ENCODE assay signal across 1 cellular context in the genomic region with DNA sequence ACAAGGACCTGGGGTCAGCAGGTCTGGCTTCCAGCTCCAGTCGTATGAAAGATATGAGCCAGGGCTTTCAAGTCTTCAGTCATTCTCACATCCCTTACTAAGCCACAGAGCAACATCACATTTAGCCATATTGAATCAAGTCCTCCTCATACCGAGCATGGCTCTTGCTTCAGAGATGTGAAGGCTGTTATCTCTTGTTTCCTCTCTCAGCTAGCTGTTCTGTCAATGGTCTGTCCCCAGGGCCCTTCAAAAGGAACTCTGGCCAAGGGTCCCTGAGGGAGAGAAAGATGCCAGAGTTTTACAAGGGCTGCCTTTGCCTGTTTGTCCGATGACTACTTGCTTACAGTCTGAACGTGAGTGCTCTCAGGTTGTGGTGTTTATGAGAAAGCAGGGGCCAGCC.
TF ChIP-seq lines count a peak whose summit lies in the region.

No MANE protein-coding gene starts in this region.

TF ChIP-seq in WTC11, 78 proteins besides CTCF, POLR2A, EP300 and RAD21 (continued from another document):
- TF ChIP-seq, protein P1, sequence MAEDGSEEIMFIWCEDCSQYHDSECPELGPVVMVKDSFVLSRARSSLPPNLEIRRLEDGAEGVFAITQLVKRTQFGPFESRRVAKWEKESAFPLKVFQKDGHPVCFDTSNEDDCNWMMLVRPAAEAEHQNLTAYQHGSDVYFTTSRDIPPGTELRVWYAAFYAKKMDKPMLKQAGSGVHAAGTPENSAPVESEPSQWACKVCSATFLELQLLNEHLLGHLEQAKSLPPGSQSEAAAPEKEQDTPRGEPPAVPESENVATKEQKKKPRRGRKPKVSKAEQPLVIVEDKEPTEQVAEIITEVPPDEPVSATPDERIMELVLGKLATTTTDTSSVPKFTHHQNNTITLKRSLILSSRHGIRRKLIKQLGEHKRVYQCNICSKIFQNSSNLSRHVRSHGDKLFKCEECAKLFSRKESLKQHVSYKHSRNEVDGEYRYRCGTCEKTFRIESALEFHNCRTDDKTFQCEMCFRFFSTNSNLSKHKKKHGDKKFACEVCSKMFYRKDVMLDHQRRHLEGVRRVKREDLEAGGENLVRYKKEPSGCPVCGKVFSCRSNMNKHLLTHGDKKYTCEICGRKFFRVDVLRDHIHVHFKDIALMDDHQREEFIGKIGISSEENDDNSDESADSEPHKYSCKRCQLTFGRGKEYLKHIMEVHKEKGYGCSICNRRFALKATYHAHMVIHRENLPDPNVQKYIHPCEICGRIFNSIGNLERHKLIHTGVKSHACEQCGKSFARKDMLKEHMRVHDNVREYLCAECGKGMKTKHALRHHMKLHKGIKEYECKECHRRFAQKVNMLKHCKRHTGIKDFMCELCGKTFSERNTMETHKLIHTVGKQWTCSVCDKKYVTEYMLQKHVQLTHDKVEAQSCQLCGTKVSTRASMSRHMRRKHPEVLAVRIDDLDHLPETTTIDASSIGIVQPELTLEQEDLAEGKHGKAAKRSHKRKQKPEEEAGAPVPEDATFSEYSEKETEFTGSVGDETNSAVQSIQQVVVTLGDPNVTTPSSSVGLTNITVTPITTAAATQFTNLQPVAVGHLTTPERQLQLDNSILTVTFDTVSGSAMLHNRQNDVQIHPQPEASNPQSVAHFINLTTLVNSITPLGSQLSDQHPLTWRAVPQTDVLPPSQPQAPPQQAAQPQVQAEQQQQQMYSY (CRISPR knock-in tag; IDR thresholded peaks at IDR 0.05), result no peak
- no peak for TF ChIP-seq IRF2 (CRISPR knock-in tag; IDR thresholded peaks at IDR 0.05; ENCODE audit: borderline replicate concordance, low read depth)
- TF ChIP-seq, protein P2, sequence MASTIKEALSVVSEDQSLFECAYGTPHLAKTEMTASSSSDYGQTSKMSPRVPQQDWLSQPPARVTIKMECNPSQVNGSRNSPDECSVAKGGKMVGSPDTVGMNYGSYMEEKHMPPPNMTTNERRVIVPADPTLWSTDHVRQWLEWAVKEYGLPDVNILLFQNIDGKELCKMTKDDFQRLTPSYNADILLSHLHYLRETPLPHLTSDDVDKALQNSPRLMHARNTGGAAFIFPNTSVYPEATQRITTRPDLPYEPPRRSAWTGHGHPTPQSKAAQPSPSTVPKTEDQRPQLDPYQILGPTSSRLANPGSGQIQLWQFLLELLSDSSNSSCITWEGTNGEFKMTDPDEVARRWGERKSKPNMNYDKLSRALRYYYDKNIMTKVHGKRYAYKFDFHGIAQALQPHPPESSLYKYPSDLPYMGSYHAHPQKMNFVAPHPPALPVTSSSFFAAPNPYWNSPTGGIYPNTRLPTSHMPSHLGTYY (CRISPR knock-in tag; IDR thresholded peaks at IDR 0.05), result no peak
